In the genomic region with DNA sequence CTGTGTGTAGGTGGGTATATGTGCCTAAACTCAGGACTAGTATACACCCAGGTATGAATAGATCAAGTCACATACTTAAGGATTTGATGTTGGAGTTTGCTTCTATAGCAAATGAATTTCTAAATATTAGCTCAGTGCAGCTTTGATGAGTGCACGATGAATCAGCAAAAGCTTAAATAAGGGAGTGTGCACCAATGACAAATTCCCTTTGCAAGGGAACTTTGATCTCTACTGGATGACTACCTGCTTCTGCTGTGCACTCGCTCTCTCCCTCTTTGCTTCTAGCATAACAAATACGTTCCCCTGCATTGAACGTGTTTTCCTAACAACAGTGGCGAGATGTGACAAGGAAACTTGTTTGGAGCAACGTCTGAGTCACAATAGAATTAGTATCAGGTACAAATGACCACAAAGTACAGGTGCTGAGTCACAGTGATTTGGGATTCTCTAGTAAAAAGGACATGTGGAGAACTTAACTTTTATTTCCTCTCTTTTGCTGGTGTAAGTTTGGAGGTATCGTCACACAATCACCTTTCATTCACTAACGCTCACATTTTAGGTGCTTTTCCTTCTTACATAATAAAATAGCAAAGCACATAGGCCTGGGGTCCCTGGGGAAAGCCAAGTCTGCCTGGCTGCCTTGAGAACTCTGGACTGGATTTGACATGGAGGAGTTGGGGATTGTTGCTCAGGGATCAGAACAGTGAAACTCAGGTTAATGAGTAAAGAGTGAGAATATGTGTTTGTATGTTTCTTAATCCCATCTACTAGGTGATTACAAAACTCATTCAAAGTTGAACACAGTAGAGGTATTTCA, we compare ENCODE assay signal across 11 cellular contexts. TPM values are rescaled to one million over a fixed set of nuclear protein-coding genes. Genes with fewer than 3 reads are reported as not detected.
A peak's percentile ranks its signal among the peaks of the same experiment; 100 is the strongest.
DNase-seq lines count a peak whose midpoint lies in the region; ATAC-seq, FAIRE-seq and TF ChIP-seq lines count a peak whose summit lies in the region.
"Had no signal": no experiment of that assay in that cellular context is flagged by ENCODE, and none has a peak within 500 bp of the region (broad histone marks: within the 10 kb centered on the region; RNA-seq: fewer than 3 reads in every experiment).

No MANE protein-coding gene starts in this region.

- no CpG with 5 or more reads among the region's 8 CpGs for WGBS in trophoblast cell (ENCODE audit: extremely low coverage, insufficient coverage, insufficient read length)

- no peak overlapping the region for H3K23ac ChIP-seq in trophoblast cell (ENCODE audit: low read length)

- H3K36me3 ChIP-seq in keratinocyte (ENCODE audit: control insufficient read depth in 2 of 2, extremely low read depth in 1 of 2, insufficient read depth in 2 of 2, low read length in 2 of 2): no peaks in the 10 kb centered on the region
- no peaks in the 10 kb centered on the region for H3K36me3 ChIP-seq in trophoblast cell (ENCODE audit: control insufficient read depth in 1 of 2, insufficient read depth in 2 of 2, low read length in 2 of 2)

- no peaks in the 10 kb centered on the region for H3K9me3 Mint-ChIP-seq in stimulated activated naive CD8-positive, alpha-beta T cell treated with anti-CD3 and anti-CD28 coated beads, Interleukin-15, amount 100 ng/mL, for 72 hours
- peaks cover 7% of the 10 kb centered on the region; the same call in 1 of the 2 replicates for H3K9me3 Mint-ChIP-seq in WTC11

- FAIRE-seq in keratinocyte (lab: Jason Lieb, UNC) (peak; percentile 98), urothelium cell line (lab: Jason Lieb, UNC) (peak; percentile 76)

- no peak for DNase-seq in stimulated activated naive CD8-positive, alpha-beta T cell treated with anti-CD3 and anti-CD28 coated beads, Interleukin-15, Interleukin-2, amounts not matched to agents 100 U/mL and 50 U/mL, for 24 hours
- no peak for DNase-seq in stimulated activated naive CD8-positive, alpha-beta T cell treated with anti-CD3 and anti-CD28 coated beads, Interleukin-15, amount 100 ng/mL, for 72 hours
- DNase-seq in WTC11 (ENCODE audit: low spot score) (no peak), keratinocyte (ENCODE audit: low read depth, low spot score) (peak; percentile 85), urothelium cell line (ENCODE audit: low spot score) (peak; percentile 69), NCI-H1930 (lab: John Stamatoyannopoulos, UW) (no peak), trophoblast cell (no peak)
- DNase-seq: hypothalamus had no signal

- H3K9ac ChIP-seq in keratinocyte (ENCODE audit: control insufficient read depth, extremely low read depth, insufficient read depth, low read length): peak overlapping the region; percentile 82
- no peak overlapping the region for H3K9ac ChIP-seq in trophoblast cell (ENCODE audit: low read length)

- H2AFZ ChIP-seq in keratinocyte (ENCODE audit: control insufficient read depth, low read length) (peak overlapping the region; percentile 32), trophoblast cell (ENCODE audit: insufficient read depth, low read length, poor library complexity) (no peak overlapping the region)

- peak; percentile 23 for ATAC-seq in stimulated activated naive CD8-positive, alpha-beta T cell treated with anti-CD3 and anti-CD28 coated beads, Interleukin-15, Interleukin-2, amounts not matched to agents 100 U/mL and 50 U/mL, for 24 hours
- no peak for ATAC-seq in stimulated activated naive CD8-positive, alpha-beta T cell treated with anti-CD3 and anti-CD28 coated beads, Interleukin-15, amount 100 ng/mL, for 72 hours
- ATAC-seq in WTC11: no peak
- ATAC-seq in GM18505 (IDR thresholded peaks at IDR 0.05; ENCODE audit: unreplicated experiment): no peak

- CTCF ChIA-PET in WTC11 (lab: Charles Lee): no interaction called here

- no peak for TF ChIP-seq POLR2A in GM18505 (IDR thresholded peaks at IDR 0.05; ENCODE audit: borderline replicate concordance, extremely low read depth, insufficient read depth, insufficient read length)

- POLR2A ChIA-PET in WTC11 (lab: Charles Lee): no interaction called here

- dilution Hi-C loops in keratinocyte (cut with MboI; ENCODE audit: extremely low pct_ligation_motif_present, low sequenced_read_pairs): no loop called here

- no peak overlapping the region for H3K4ac ChIP-seq in trophoblast cell (ENCODE audit: low read depth, low read length)

- peaks cover 47% of the 10 kb centered on the region for H3K4me1 ChIP-seq in keratinocyte (ENCODE audit: control insufficient read depth, extremely low read depth, insufficient read depth, low read length)
- H3K4me1 ChIP-seq in trophoblast cell (ENCODE audit: control insufficient read depth in 1 of 2, insufficient read depth in 2 of 2, low read length in 2 of 2): no peaks in the 10 kb centered on the region

- H2BK120ac ChIP-seq in trophoblast cell (ENCODE audit: insufficient read depth, low read length, poor library complexity): no peak overlapping the region

- H3K14ac ChIP-seq in trophoblast cell (ENCODE audit: low read length): no peak overlapping the region

- H3K9me3 ChIP-seq in keratinocyte (ENCODE audit: control insufficient read depth, low read depth, low read length): no peaks in the 10 kb centered on the region
- no peaks in the 10 kb centered on the region for H3K9me3 ChIP-seq in trophoblast cell (ENCODE audit: insufficient read depth, low read depth, low read length)

- no peak overlapping the region for H4K12ac ChIP-seq in trophoblast cell (ENCODE audit: low read depth, low read length)

- H3K4me3 ChIP-seq in keratinocyte (ENCODE audit: control insufficient read depth in 2 of 3, extremely low read depth in 1 of 3, insufficient read depth in 2 of 3, low read depth in 1 of 3, low read length in 3 of 3): peak overlapping the region in 2 of 3 experiments; percentile 19 to 28
- H3K4me3 ChIP-seq in trophoblast cell (ENCODE audit: low read depth, low read length): no peak overlapping the region

- H3K79me2 ChIP-seq in keratinocyte (ENCODE audit: control insufficient read depth, insufficient read depth, low read length) (no peaks in the 10 kb centered on the region), trophoblast cell (ENCODE audit: control insufficient read depth, insufficient read depth, low read length, poor library complexity) (no peaks in the 10 kb centered on the region)

- no peaks in the 10 kb centered on the region for H3K79me1 ChIP-seq in trophoblast cell (ENCODE audit: low read length)

- H2BK5ac ChIP-seq in trophoblast cell (ENCODE audit: low read depth, low read length, poor library complexity): no peak overlapping the region

- H3K9me1 ChIP-seq in keratinocyte (ENCODE audit: control insufficient read depth, extremely low read depth, insufficient read depth, low read length): no peaks in the 10 kb centered on the region

- peak overlapping the region; percentile 99 for H3K27ac ChIP-seq in keratinocyte (ENCODE audit: control insufficient read depth, insufficient read depth, low read length)
- no peak overlapping the region for H3K27ac ChIP-seq in trophoblast cell (ENCODE audit: low read depth, low read length)
- H3K27ac ChIP-seq: C4-2B, HL-60 had no signal

- H3K27me3 ChIP-seq in keratinocyte (ENCODE audit: control insufficient read depth, extremely low read depth, insufficient read depth, low read length): no peaks in the 10 kb centered on the region
- H3K27me3 ChIP-seq in trophoblast cell (ENCODE audit: insufficient read depth, low read length): no peaks in the 10 kb centered on the region

- H3K36me3 Mint-ChIP-seq in WTC11: no peaks in the 10 kb centered on the region

- TF ChIP-seq CTCF in WTC11 (IDR thresholded peaks at IDR 0.05) (no peak), keratinocyte (optimal IDR thresholded peaks at IDR 0.05 in 1 of 3, IDR thresholded peaks at IDR 0.05 in 1 of 3, conservative IDR thresholded peaks at IDR 0.05 in 1 of 3; ENCODE audit: extremely low read depth in 1 of 3, insufficient read depth in 2 of 3, low read length in 3 of 3) (no peak)

- H2AK5ac ChIP-seq in trophoblast cell (ENCODE audit: low read length): no peak overlapping the region

- no peak overlapping the region for H3K4me3 Mint-ChIP-seq in stimulated activated naive CD8-positive, alpha-beta T cell treated with anti-CD3 and anti-CD28 coated beads, Interleukin-15, amount 100 ng/mL, for 72 hours
- H3K4me3 Mint-ChIP-seq in WTC11: no peak overlapping the region

- no peak overlapping the region for H2BK12ac ChIP-seq in trophoblast cell (ENCODE audit: low read length)

- H3K18ac ChIP-seq in trophoblast cell (ENCODE audit: low read length): no peak overlapping the region

- peaks cover 7% of the 10 kb centered on the region for H3K27me3 Mint-ChIP-seq in stimulated activated naive CD8-positive, alpha-beta T cell treated with anti-CD3 and anti-CD28 coated beads, Interleukin-15, amount 100 ng/mL, for 72 hours
- H3K27me3 Mint-ChIP-seq in WTC11 (ENCODE audit: low read depth): no peaks in the 10 kb centered on the region

- peak overlapping the region in 1 of 2 donors; percentile 16 for H3K27ac Mint-ChIP-seq in stimulated activated naive CD8-positive, alpha-beta T cell treated with anti-CD3 and anti-CD28 coated beads, Interleukin-15, amount 100 ng/mL, for 72 hours
- H3K27ac Mint-ChIP-seq in WTC11: no peak overlapping the region

- no peak overlapping the region for H4K8ac ChIP-seq in trophoblast cell (ENCODE audit: low read depth, low read length)

- peaks cover 20% of the 10 kb centered on the region for H3K4me1 Mint-ChIP-seq in stimulated activated naive CD8-positive, alpha-beta T cell treated with anti-CD3 and anti-CD28 coated beads, Interleukin-15, amount 100 ng/mL, for 72 hours
- peaks cover 27% of the 10 kb centered on the region for H3K4me1 Mint-ChIP-seq in WTC11

- no peak overlapping the region for H4K91ac ChIP-seq in trophoblast cell (ENCODE audit: low read depth, low read length)

- no peaks in the 10 kb centered on the region for H4K20me1 ChIP-seq in keratinocyte (ENCODE audit: control insufficient read depth, extremely low read depth, insufficient read depth, low read length)

- H3K4me2 ChIP-seq in keratinocyte (ENCODE audit: control insufficient read depth, extremely low read depth, insufficient read depth, low read depth, low read length) (peak overlapping the region; percentile 92), trophoblast cell (ENCODE audit: low read length) (no peak overlapping the region)

TF ChIP-seq in WTC11, 78 proteins besides CTCF, POLR2A, EP300 and RAD21:
- TF ChIP-seq GABPB1 (CRISPR knock-in tag; IDR thresholded peaks at IDR 0.05): peak; percentile 78; the same call in 1 of the 2 replicates
- TF ChIP-seq CREM (CRISPR knock-in tag; IDR thresholded peaks at IDR 0.05): no peak

RNA-seq across cellular contexts. Expression of a gene that starts 49.7 kb away (rescaled TPM):
- total RNA-seq in WTC11 (2021): 0.34 to 0.57 TPM (median 0.41 TPM) in 3 replicates
- 0.08 to 0.76 TPM (median 0.42 TPM) in 3 replicates for polyA plus RNA-seq in keratinocyte
- 1.1 TPM for polyA plus RNA-seq in keratinocyte (2011; ENCODE audit: low read depth)
- polyA plus RNA-seq in keratinocyte (2011; cell fraction: cytosol; rRNA removed): 0.17 and 0.26 TPM in 2 replicates
- 3.1 and 3.2 TPM in 2 replicates for polyA plus RNA-seq in keratinocyte (2011; cell fraction: nucleus; rRNA removed)
- polyA plus RNA-seq in keratinocyte (2012; ENCODE audit: low replicate concordance): 0.19 and 2.2 TPM in 2 replicates
- polyA minus RNA-seq in keratinocyte: 0.99 to 1.1 TPM in 2 of 3 replicates, not detected in the other
- not detected for polyA minus RNA-seq in keratinocyte (2011; cell fraction: cytosol; rRNA and poly(A)+ RNA removed)
- polyA minus RNA-seq in keratinocyte (2011; cell fraction: nucleus; rRNA and poly(A)+ RNA removed): 1.3 and 3.5 TPM in 2 replicates
- polyA plus RNA-seq in trophoblast cell (2013): 0.55 and 0.58 TPM in 2 replicates

Comparison
In these comparisons a context has a peak if more than half of its experiments do, and no peak if none do; other contexts are left out.
1. DNase-seq: peak in keratinocyte (single experiment) and urothelium cell line (single experiment); none in stimulated activated naive CD8-positive, alpha-beta T cell treated with anti-CD3 and anti-CD28 coated beads, Interleukin-15, Interleukin-2, amounts not matched to agents 100 U/mL and 50 U/mL, for 24 hours (single experiment), stimulated activated naive CD8-positive, alpha-beta T cell treated with anti-CD3 and anti-CD28 coated beads, Interleukin-15, amount 100 ng/mL, for 72 hours (0 of 2), WTC11 (single experiment), NCI-H1930 (0 of 2) and trophoblast cell (0 of 2).